ENCODE assay signal across 26 cellular contexts in the genomic region with DNA sequence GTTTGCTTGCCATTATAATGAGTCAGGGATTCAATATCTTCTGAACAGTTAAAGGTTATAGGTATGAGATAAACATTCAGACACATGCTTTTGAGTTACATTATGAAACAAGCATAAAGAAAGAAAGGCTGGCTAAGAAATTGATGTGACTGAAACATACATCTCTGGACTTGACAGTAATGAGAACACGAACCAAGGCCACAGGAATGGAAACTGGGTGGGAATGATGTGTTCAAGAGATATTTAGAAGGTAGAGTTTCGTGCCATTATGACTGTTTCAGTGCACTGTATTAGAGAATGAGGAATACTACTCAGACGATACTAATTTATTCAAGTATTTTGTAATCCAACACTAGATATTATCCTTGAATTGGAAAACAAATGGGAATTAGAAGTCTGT.
A peak's percentile ranks its signal among the peaks of the same experiment; 100 is the strongest.
DNase-seq lines count a peak whose midpoint lies in the region; ATAC-seq, FAIRE-seq and TF ChIP-seq lines count a peak whose summit lies in the region.
"Had no signal": no experiment of that assay in that cellular context is flagged by ENCODE, and none has a peak within 500 bp of the region (broad histone marks: within the 10 kb centered on the region; RNA-seq: fewer than 3 reads in every experiment).

No MANE protein-coding gene starts in this region.

- no peak overlapping the region for H3K18ac ChIP-seq in IMR-90 (ENCODE audit: low read depth, low read length)

- H3K27me3 ChIP-seq in IMR-90 (ENCODE audit: control insufficient read depth, insufficient read depth, low read length) (no peaks in the 10 kb centered on the region), astrocyte (ENCODE audit: insufficient read depth, low read length) (no peaks in the 10 kb centered on the region), left ventricle myocardium inferior (ENCODE audit: low read depth) (no peaks in the 10 kb centered on the region)
- H3K27me3 ChIP-seq: Peyer's patch, SJSA1 had no signal

- no peak overlapping the region for H3K4ac ChIP-seq in IMR-90 (ENCODE audit: low read depth, low read length)

- TF ChIP-seq RAD21 in IMR-90 (IDR thresholded peaks at IDR 0.05; ENCODE audit: low read length) = no peak

- H3K56ac ChIP-seq in IMR-90 (ENCODE audit: extremely low read depth, insufficient read depth, low read length) = no peak overlapping the region

- H3K4me2 ChIP-seq in IMR-90 (ENCODE audit: low read depth, low read length) (no peak overlapping the region), astrocyte (ENCODE audit: low read length) (no peak overlapping the region)

- no peaks in the 10 kb centered on the region for H3K79me1 ChIP-seq in IMR-90 (ENCODE audit: low read depth in 1 of 2, low read length in 2 of 2)

- H2AFZ ChIP-seq in IMR-90 (replicated peaks; ENCODE audit: low read length, poor library complexity) (no peak overlapping the region), astrocyte (ENCODE audit: low read depth, low read length) (no peak overlapping the region)

- H3K4me1 Mint-ChIP-seq in astrocyte (ENCODE audit: low read depth, unreplicated experiment) = peaks cover 5% of the 10 kb centered on the region
- peaks cover 14% of the 10 kb centered on the region for H3K4me1 Mint-ChIP-seq in nephron
- H3K4me1 Mint-ChIP-seq: CD4-positive, CD25-positive, alpha-beta regulatory T cell had no signal

- peak; percentile 37 for DNase-seq in AG20443 (ENCODE audit: low spot score)
- peak; percentile 20 for DNase-seq in IMR-90
- peak; percentile 30 for DNase-seq in astrocyte (ENCODE audit: low read depth)
- DNase-seq in left lobe of liver (ENCODE audit: low spot score) = no peak
- no peak for DNase-seq in left ventricle myocardium inferior
- no peak for DNase-seq in kidney tubule cell (ENCODE audit: low spot score)
- DNase-seq in NCI-H2107 (lab: John Stamatoyannopoulos, UW) = no peak
- DNase-seq: ACHN; CD4-positive, CD25-positive, alpha-beta regulatory T cell; COR-L47; DMS 273 treated with DMSO at 0.1 percent for 48 hours; H7; KBM-7; NCI-H1092; NCI-H1436; NCI-H187 treated with DMSO at 0.1 percent for 48 hours; NCI-H345; NCI-H524; NCI-H82; Peyer's patch had no signal

- H4K8ac ChIP-seq in IMR-90 (ENCODE audit: low read depth in 2 of 2, low read length in 2 of 2) = no peak overlapping the region

- H3K9ac ChIP-seq in IMR-90 (ENCODE audit: low read depth, low read length) (no peak overlapping the region), astrocyte (ENCODE audit: low read length) (no peak overlapping the region)

- no peaks in the 10 kb centered on the region; the same call in 1 of the 2 replicates for H3K9me1 ChIP-seq in IMR-90 (ENCODE audit: insufficient read depth, low read length)

- no peak overlapping the region for H4K5ac ChIP-seq in IMR-90 (ENCODE audit: low read depth, low read length)

- H3K27ac Mint-ChIP-seq in astrocyte (ENCODE audit: unreplicated experiment) (no peak overlapping the region), nephron (peak overlapping the region in 2 of 3 experiments; percentile 19 to 20)
- H3K27ac Mint-ChIP-seq: T-helper 1 cell treated with Interleukin-12 subunit alpha and Interleukin-12 subunit beta and Interleukin-4 antibody, amounts not matched to agents 30 μg/mL and 1 μg/mL, for 36 hours had no signal

- intact Hi-C loops in IMR-90 (cut with micrococcal nuclease) (no loop called here), left ventricle myocardium inferior (cut with micrococcal nuclease) (no loop called here)

- H3K4me1 ChIP-seq in IMR-90 (ENCODE audit: control insufficient read depth, insufficient read depth, low read length) = peaks cover 6% of the 10 kb centered on the region; the same call in 1 of the 2 replicates
- no peaks in the 10 kb centered on the region for H3K4me1 ChIP-seq in astrocyte (ENCODE audit: insufficient read depth, low read length)
- no peaks in the 10 kb centered on the region for H3K4me1 ChIP-seq in left ventricle myocardium inferior
- H3K4me1 ChIP-seq: Peyer's patch, SJSA1 had no signal

- peak overlapping the region; percentile 38; the same call in 2 of the 3 replicates for H2BK15ac ChIP-seq in IMR-90 (ENCODE audit: low read depth, low read length)

- peak overlapping the region; percentile 56; the same call in 1 of the 2 replicates for H3K14ac ChIP-seq in IMR-90 (replicated peaks; ENCODE audit: low read depth, low read length)

- no peak overlapping the region for H2BK5ac ChIP-seq in IMR-90 (ENCODE audit: low read depth, low read length, poor library complexity, severe bottlenecking)

- no peaks in the 10 kb centered on the region for H3K36me3 Mint-ChIP-seq in astrocyte (ENCODE audit: low read depth, unreplicated experiment)
- peaks cover 6% of the 10 kb centered on the region for H3K36me3 Mint-ChIP-seq in nephron (ENCODE audit: low read depth)
- H3K36me3 Mint-ChIP-seq: CD4-positive, CD25-positive, alpha-beta regulatory T cell had no signal

- in situ Hi-C loops in IMR-90 (cut with MboI; ENCODE audit: low sequenced_read_pairs) = no loop called here

- H3K27me3 Mint-ChIP-seq in astrocyte (ENCODE audit: low read depth, unreplicated experiment) (no peaks in the 10 kb centered on the region), nephron (ENCODE audit: low read depth) (no peaks in the 10 kb centered on the region)
- H3K27me3 Mint-ChIP-seq: CD4-positive, CD25-positive, alpha-beta regulatory T cell had no signal

- CTCF ChIA-PET in IMR-90 (lab: Yijun Ruan, JAX) = no interaction called here

- no peaks in the 10 kb centered on the region for H3K79me2 ChIP-seq in astrocyte (ENCODE audit: insufficient read depth, low read length)

- no peak overlapping the region for H3K27ac ChIP-seq in IMR-90 (ENCODE audit: insufficient read depth, low read length)
- no peak overlapping the region for H3K27ac ChIP-seq in astrocyte (ENCODE audit: low read depth, low read length)
- H3K27ac ChIP-seq in left ventricle myocardium inferior (replicated peaks) = no peak overlapping the region
- H3K27ac ChIP-seq: HL-60, Peyer's patch, SJSA1 had no signal

- no TSS peak for BruUV-seq in IMR-90 (replicated peaks; lab: Mats Ljungman, UMichigan)

- H3K4me3 Mint-ChIP-seq in astrocyte (ENCODE audit: unreplicated experiment) = no peak overlapping the region
- no peak overlapping the region for H3K4me3 Mint-ChIP-seq in nephron
- H3K4me3 Mint-ChIP-seq: CD4-positive, CD25-positive, alpha-beta regulatory T cell; T-helper 1 cell treated with Interleukin-12 subunit alpha and Interleukin-12 subunit beta and Interleukin-4 antibody, amounts not matched to agents 30 μg/mL and 1 μg/mL, for 36 hours had no signal

- no peak overlapping the region for H2AK5ac ChIP-seq in IMR-90 (ENCODE audit: low read depth, low read length)

- no peak overlapping the region for H3K4me3 ChIP-seq in IMR-90 (ENCODE audit: insufficient read depth, low read depth, low read length)
- H3K4me3 ChIP-seq in astrocyte (ENCODE audit: insufficient read depth, low read depth, low read length) = no peak overlapping the region
- no peak overlapping the region for H3K4me3 ChIP-seq in left ventricle myocardium inferior
- H3K4me3 ChIP-seq: Peyer's patch, SJSA1 had no signal

- FAIRE-seq in astrocyte (lab: Jason Lieb, UNC) = peak; percentile 83
- FAIRE-seq: G401.6, HepG2 had no signal

- WGBS in IMR-90 (ENCODE audit: extremely low coverage in 2 of 2, insufficient read length in 1 of 2), 2 experiments = 50% methylated on average over 1 of the region's 3 CpGs; no CpG with 5 or more reads in 1 of the 2 experiments

- dilution Hi-C loops in IMR-90 (cut with HindIII; ENCODE audit: low sequenced_read_pairs, unreplicated experiment) = no loop called here

- POLR2A ChIA-PET in IMR-90 (lab: Charles Lee; ENCODE audit: unreplicated experiment) = no interaction called here

- H2BK20ac ChIP-seq in IMR-90 (ENCODE audit: low read depth, low read length) = no peak overlapping the region

- H3K9me3 Mint-ChIP-seq in astrocyte (ENCODE audit: unreplicated experiment) (no peaks in the 10 kb centered on the region), nephron (peaks cover 4% of the 10 kb centered on the region)
- H3K9me3 Mint-ChIP-seq: T-helper 1 cell treated with Interleukin-12 subunit alpha and Interleukin-12 subunit beta and Interleukin-4 antibody, amounts not matched to agents 30 μg/mL and 1 μg/mL, for 36 hours had no signal

- H2AK9ac ChIP-seq in IMR-90 (replicated peaks; ENCODE audit: low read depth, low read length, poor library complexity) = no peak overlapping the region

- H3K36me3 ChIP-seq in IMR-90 (ENCODE audit: control insufficient read depth, insufficient read depth, low read length) = no peaks in the 10 kb centered on the region
- H3K36me3 ChIP-seq in astrocyte (ENCODE audit: insufficient read depth, low read length) = no peaks in the 10 kb centered on the region
- H3K36me3 ChIP-seq in left ventricle myocardium inferior = no peaks in the 10 kb centered on the region
- H3K36me3 ChIP-seq: Peyer's patch, SJSA1 had no signal

- H3K9me3 ChIP-seq in IMR-90 (ENCODE audit: control insufficient read depth, insufficient read depth, low read length) = no peaks in the 10 kb centered on the region
- no peaks in the 10 kb centered on the region for H3K9me3 ChIP-seq in astrocyte (ENCODE audit: insufficient read depth, low read depth, low read length)
- peaks cover 3% of the 10 kb centered on the region for H3K9me3 ChIP-seq in left ventricle myocardium inferior (replicated peaks)
- H3K9me3 ChIP-seq: Peyer's patch, SJSA1 had no signal

- no peak for TF ChIP-seq POLR2A in IMR-90 (IDR thresholded peaks at IDR 0.05; ENCODE audit: low read depth, low read length)

- H4K91ac ChIP-seq in IMR-90 (ENCODE audit: insufficient read depth, low read depth, low read length) = no peak overlapping the region

- TF ChIP-seq CTCF in IMR-90 (conservative IDR thresholded peaks at IDR 0.05; ENCODE audit: low read depth, low read length) (no peak), astrocyte (IDR thresholded peaks at IDR 0.05; ENCODE audit: insufficient read depth, low read depth, low read length) (no peak), nephron (IDR thresholded peaks at IDR 0.05; ENCODE audit: unreplicated experiment in 3 of 3) (no peak), left ventricle myocardium inferior (IDR thresholded peaks at IDR 0.05; ENCODE audit: borderline replicate concordance) (no peak)

- H3K23ac ChIP-seq in IMR-90 (ENCODE audit: low read depth, low read length) = no peak overlapping the region

- no peak overlapping the region for H2BK120ac ChIP-seq in IMR-90 (ENCODE audit: low read depth, low read length)

- H4K20me1 ChIP-seq in IMR-90 (ENCODE audit: insufficient read depth, low read length) (no peaks in the 10 kb centered on the region), astrocyte (ENCODE audit: insufficient read depth, low read length) (no peaks in the 10 kb centered on the region)

- ATAC-seq in IMR-90 (ENCODE audit: low read depth) = no peak
- no peak for ATAC-seq in left lobe of liver
- ATAC-seq: HepG2 had no signal

TF ChIP-seq in IMR-90, 13 proteins besides CTCF, POLR2A, EP300 and RAD21 (continues in another document):
- no peak for TF ChIP-seq MAZ (IDR thresholded peaks at IDR 0.05; ENCODE audit: borderline replicate concordance, low read depth, low read length)
- TF ChIP-seq, protein P1, sequence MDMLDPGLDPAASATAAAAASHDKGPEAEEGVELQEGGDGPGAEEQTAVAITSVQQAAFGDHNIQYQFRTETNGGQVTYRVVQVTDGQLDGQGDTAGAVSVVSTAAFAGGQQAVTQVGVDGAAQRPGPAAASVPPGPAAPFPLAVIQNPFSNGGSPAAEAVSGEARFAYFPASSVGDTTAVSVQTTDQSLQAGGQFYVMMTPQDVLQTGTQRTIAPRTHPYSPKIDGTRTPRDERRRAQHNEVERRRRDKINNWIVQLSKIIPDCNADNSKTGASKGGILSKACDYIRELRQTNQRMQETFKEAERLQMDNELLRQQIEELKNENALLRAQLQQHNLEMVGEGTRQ (IDR thresholded peaks at IDR 0.05; ENCODE audit: low read depth, low read length) = no peak

Comparison
In these comparisons a context has a peak if more than half of its experiments do, and no peak if none do; other contexts are left out.
1. DNase-seq: peak in AG20443 (single experiment), IMR-90 (single experiment) and astrocyte (single experiment); none in left lobe of liver (single experiment), left ventricle myocardium inferior (single experiment), kidney tubule cell (single experiment) and NCI-H2107 (single experiment).